8 cellular contexts compared by ENCODE assay signal in genomic region chr9:34380511-34381315, GRCh38. TPM values are rescaled to one million over a fixed set of nuclear protein-coding genes. Genes with fewer than 3 reads are reported as not detected.
DNase-seq lines count a peak whose midpoint lies in the region; ATAC-seq, FAIRE-seq and TF ChIP-seq lines count a peak whose summit lies in the region.

No MANE protein-coding gene starts in this region.

- ATAC-seq in natural killer cell, result peak; percentile 61 to 76 (median 62)

- peaks cover 35% of the 10 kb centered on the region for H3K27me3 ChIP-seq in HUES48 (ENCODE audit: control insufficient read depth, insufficient read depth, low read length)

- peak overlapping the region; percentile 87 for H3K4me3 Mint-ChIP-seq in natural killer cell

- H3K27ac ChIP-seq in HUES48 (ENCODE audit: low read depth, low read length), result no peak overlapping the region

- TF ChIP-seq CTCF in fibroblast of the aortic adventitia (IDR thresholded peaks at IDR 0.05; ENCODE audit: insufficient read depth, low read length) (no peak), natural killer cell (IDR thresholded peaks at IDR 0.05) (no peak)

- no peaks in the 10 kb centered on the region for H3K9me3 Mint-ChIP-seq in natural killer cell

- no peaks in the 10 kb centered on the region for H3K36me3 ChIP-seq in HUES48 (ENCODE audit: control insufficient read depth, insufficient read depth, low read length)

- peaks cover 5 to 11% of the 10 kb centered on the region in 2 donors for H3K27me3 Mint-ChIP-seq in natural killer cell (ENCODE audit: low read depth in 2 of 2)

- peak overlapping the region; percentile 82 for H3K4me3 ChIP-seq in HUES48 (ENCODE audit: low read depth, low read length)
- H3K4me3 ChIP-seq in fibroblast of the aortic adventitia (ENCODE audit: low read depth, low read length), result peak overlapping the region; percentile 61

- POLR2A ChIA-PET in HEK293T (lab: Yijun Ruan, JAX), result no interaction called here

- FAIRE-seq in GM12892 (lab: Jason Lieb, UNC), result peak; percentile 50

- intact Hi-C loops in natural killer cell (cut with micrococcal nuclease), result loop anchor here (2.0 kb wide), 1 partner anchor 78 kb away; the partner anchor contains the start of genes DNAI1 and FAM219A

- H3K9ac ChIP-seq in HUES48 (ENCODE audit: low read depth, low read length), result 0 out of 2 replicates have a peak overlapping the region, but pooled peaks have one; percentile 18

- CTCF ChIA-PET in HEK293T (lab: Yijun Ruan, JAX), result interaction anchor here (0.6 kb wide), 2 partner anchors 47 to 174 kb away, joined by 3 read pairs; no protein-coding TSS in a partner anchor

- DNase-seq in GM12892 (ENCODE audit: insufficient read length) (peak; percentile 94), RPMI8226 (peak; percentile 80), fibroblast of the aortic adventitia (ENCODE audit: low read depth) (peak; percentile 66), natural killer cell (peak; percentile 62), HEK293T (ENCODE audit: extremely low spot score) (no peak)
- peak; percentile 71 for DNase-seq in activated effector memory CD4-positive, alpha-beta T cell treated with Interleukin-2 at 50 U/mL for 16 hours
- peak; percentile 75 to 90 (median 80) for DNase-seq in stimulated activated naive CD4-positive, alpha-beta T cell (lab: John Stamatoyannopoulos, UW)

- no peaks in the 10 kb centered on the region for H3K36me3 Mint-ChIP-seq in natural killer cell

- H3K27ac Mint-ChIP-seq in natural killer cell, result peak overlapping the region; percentile 29 to 72

- H3K4me1 Mint-ChIP-seq in natural killer cell, result peaks cover 41 to 43% of the 10 kb centered on the region in 2 donors

- no peak for TF ChIP-seq POLR2A in GM12892 (IDR thresholded peaks at IDR 0.05; ENCODE audit: low read depth, low read length)

- H3K4me1 ChIP-seq in HUES48 (ENCODE audit: control insufficient read depth, insufficient read depth, low read length), result peaks cover 15% of the 10 kb centered on the region; the same call in 1 of the 2 replicates

- H3K9me3 ChIP-seq in HUES48 (ENCODE audit: control insufficient read depth, insufficient read depth, low read length), result no peaks in the 10 kb centered on the region

TF ChIP-seq in HEK293T, 16 proteins besides CTCF, POLR2A, EP300 and RAD21:
- no peak for TF ChIP-seq ARNT (IDR thresholded peaks at IDR 0.05)
- no peak for TF ChIP-seq HDGF (IDR thresholded peaks at IDR 0.05; ENCODE audit: borderline replicate concordance)
- no peak for TF ChIP-seq ELF4 (IDR thresholded peaks at IDR 0.05)
- no peak for TF ChIP-seq BHLHE40 (IDR thresholded peaks at IDR 0.05; ENCODE audit: borderline replicate concordance)
- TF ChIP-seq NFRKB (IDR thresholded peaks at IDR 0.05), result no peak
- no peak for TF ChIP-seq L3MBTL2 (conservative IDR thresholded peaks at IDR 0.05)
- no peak for TF ChIP-seq SP1 (IDR thresholded peaks at IDR 0.05)
- TF ChIP-seq TARDBP (IDR thresholded peaks at IDR 0.05), result no peak
- no peak for TF ChIP-seq PKNOX1 (IDR thresholded peaks at IDR 0.05)
- TF ChIP-seq FOXA1 (IDR thresholded peaks at IDR 0.05), result no peak
- no peak for TF ChIP-seq LEF1 (IDR thresholded peaks at IDR 0.05; ENCODE audit: borderline replicate concordance)
- no peak for TF ChIP-seq FOXM1 (IDR thresholded peaks at IDR 0.05; ENCODE audit: borderline replicate concordance)
- no peak for TF ChIP-seq ZNF384 (IDR thresholded peaks at IDR 0.05)
- TF ChIP-seq SUZ12 (IDR thresholded peaks at IDR 0.05), result no peak
- no peak for TF ChIP-seq CTBP1 (IDR thresholded peaks at IDR 0.05; ENCODE audit: borderline replicate concordance)
- no peak for TF ChIP-seq FOXK2 (IDR thresholded peaks at IDR 0.05)

RNA-seq across cellular contexts. Expression of gene MYORG, which starts 4.0 kb away (rescaled TPM):
- polyA plus RNA-seq in GM12892 (2012; ENCODE audit: missing spikeins), result 0.15 TPM
- total RNA-seq in fibroblast of the aortic adventitia (ENCODE audit: low replicate concordance) (0.90 and 1.3 TPM in 2 replicates), natural killer cell (under 1 TPM; 0.58 to 0.93 (median 0.92) TPM)

RNA-seq across cellular contexts. Expression of gene NUDT2, which starts 51.3 kb away (rescaled TPM):
- 42.5 TPM for polyA plus RNA-seq in GM12892 (2012; ENCODE audit: missing spikeins)
- total RNA-seq in fibroblast of the aortic adventitia (ENCODE audit: low replicate concordance), result 18.4 and 22.0 TPM in 2 replicates
- total RNA-seq in natural killer cell, result 10 to 100 TPM in 1 of 3 donors, 1 to 10 TPM in 2; 8.5 to 15.7 (median 9.4) TPM

RNA-seq across cellular contexts. Expression of gene KIF24, which starts 51.6 kb away (rescaled TPM):
- polyA plus RNA-seq in GM12892 (2012; ENCODE audit: missing spikeins), result 2.1 TPM
- 0.74 and 8.2 TPM in 2 replicates for total RNA-seq in fibroblast of the aortic adventitia (ENCODE audit: low replicate concordance)
- total RNA-seq in natural killer cell, result under 1 TPM; 0.28 to 0.50 (median 0.30) TPM
